1 cellular context compared by ENCODE assay signal in the genomic region with DNA sequence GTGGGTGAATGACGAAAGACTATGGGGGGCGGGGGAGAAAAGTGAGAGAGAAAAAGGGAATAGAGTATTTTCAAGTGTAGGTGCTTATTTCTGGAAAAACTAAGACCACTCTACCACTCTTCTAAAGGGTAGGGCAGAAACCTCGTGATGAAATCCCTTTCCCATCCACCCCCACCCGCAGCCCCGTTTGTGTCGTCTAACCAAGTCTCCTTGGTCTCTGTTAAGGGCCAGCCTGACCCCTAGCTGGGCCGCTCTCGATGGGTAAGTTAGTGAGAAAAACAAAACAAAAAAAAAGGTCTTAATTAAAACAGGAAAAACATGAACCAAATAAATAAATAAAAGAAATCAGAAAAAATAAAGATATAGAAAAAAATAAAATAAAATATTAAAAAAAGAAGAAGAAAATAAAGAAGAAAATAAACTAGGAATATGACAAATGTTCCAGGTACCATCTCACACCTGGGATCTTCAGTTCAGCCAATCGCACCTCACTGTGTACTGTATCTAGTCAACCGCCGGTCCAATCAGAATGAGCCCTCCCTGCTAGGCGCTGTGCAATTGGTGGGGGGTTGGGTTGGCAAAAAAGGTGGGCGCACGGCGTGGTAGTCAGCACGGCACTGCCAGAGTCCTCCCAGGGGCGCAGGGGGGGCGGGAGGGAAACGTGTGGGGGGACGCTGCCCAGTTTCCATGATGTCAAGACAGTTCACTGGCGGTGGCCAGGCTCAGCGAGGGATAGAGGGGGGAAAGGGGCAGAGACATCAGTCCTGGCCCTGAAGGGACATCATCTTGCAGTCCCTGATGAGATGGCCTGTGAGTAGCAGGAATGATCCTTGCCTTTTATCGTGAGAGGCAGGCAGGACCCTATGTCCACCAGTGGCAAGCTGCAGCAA.
TF ChIP-seq lines count a peak whose summit lies in the region.

No MANE protein-coding gene starts in this region.

TF ChIP-seq in HepG2, 621 proteins besides CTCF, POLR2A, EP300 and RAD21 (continued from another document and continues in another):
- no peak for TF ChIP-seq GPN1 (CRISPR knock-in tag; IDR thresholded peaks at IDR 0.05; ENCODE audit: borderline replicate concordance)
- TF ChIP-seq KMT2A (CRISPR knock-in tag; IDR thresholded peaks at IDR 0.05), result no peak
- no peak for TF ChIP-seq IKZF4 (CRISPR knock-in tag; IDR thresholded peaks at IDR 0.05; ENCODE audit: borderline replicate concordance, low read depth, not compliant biosample characterization)
- TF ChIP-seq ZNF646 (CRISPR knock-in tag; IDR thresholded peaks at IDR 0.05), result no peak
- TF ChIP-seq ZNF678 (CRISPR knock-in tag; IDR thresholded peaks at IDR 0.05), result no peak
- TF ChIP-seq ZNF121 (CRISPR knock-in tag; IDR thresholded peaks at IDR 0.05), result no peak
- peak; percentile 44; the same call in 1 of the 2 replicates for TF ChIP-seq ZNF512 (CRISPR knock-in tag; IDR thresholded peaks at IDR 0.05)
- no peak for TF ChIP-seq ZNF337 (CRISPR knock-in tag; IDR thresholded peaks at IDR 0.05; ENCODE audit: borderline replicate concordance, low read depth)
- TF ChIP-seq ZFP1 (CRISPR knock-in tag; IDR thresholded peaks at IDR 0.05), result no peak
- 0 out of 2 replicates have a peak, but pooled peaks have one; percentile 2 for TF ChIP-seq ZNF788 (CRISPR knock-in tag; IDR thresholded peaks at IDR 0.05; ENCODE audit: borderline replicate concordance)
- no peak for TF ChIP-seq SP5 (CRISPR knock-in tag; IDR thresholded peaks at IDR 0.05; ENCODE audit: borderline replicate concordance, low read depth)
- no peak for TF ChIP-seq ZGPAT (CRISPR knock-in tag; IDR thresholded peaks at IDR 0.05)
- no peak for TF ChIP-seq PAX8 (CRISPR knock-in tag; IDR thresholded peaks at IDR 0.05; ENCODE audit: borderline replicate concordance)
- TF ChIP-seq EEA1 (CRISPR knock-in tag; IDR thresholded peaks at IDR 0.05; ENCODE audit: borderline replicate concordance), result 0 out of 2 replicates have a peak, but pooled peaks have one; percentile 39
- TF ChIP-seq NFKBIZ (CRISPR knock-in tag; IDR thresholded peaks at IDR 0.05), result no peak
- TF ChIP-seq ZNF607 (CRISPR knock-in tag; IDR thresholded peaks at IDR 0.05; ENCODE audit: borderline replicate concordance), result no peak
- TF ChIP-seq ERF (CRISPR knock-in tag; IDR thresholded peaks at IDR 0.05), result no peak
- peak; percentile 4 for TF ChIP-seq TEAD3 (CRISPR knock-in tag; optimal IDR thresholded peaks at IDR 0.05; ENCODE audit: borderline replicate concordance)
- TF ChIP-seq RFX5 (IDR thresholded peaks at IDR 0.05; ENCODE audit: low read depth, low read length), result no peak
- TF ChIP-seq, protein P1, sequence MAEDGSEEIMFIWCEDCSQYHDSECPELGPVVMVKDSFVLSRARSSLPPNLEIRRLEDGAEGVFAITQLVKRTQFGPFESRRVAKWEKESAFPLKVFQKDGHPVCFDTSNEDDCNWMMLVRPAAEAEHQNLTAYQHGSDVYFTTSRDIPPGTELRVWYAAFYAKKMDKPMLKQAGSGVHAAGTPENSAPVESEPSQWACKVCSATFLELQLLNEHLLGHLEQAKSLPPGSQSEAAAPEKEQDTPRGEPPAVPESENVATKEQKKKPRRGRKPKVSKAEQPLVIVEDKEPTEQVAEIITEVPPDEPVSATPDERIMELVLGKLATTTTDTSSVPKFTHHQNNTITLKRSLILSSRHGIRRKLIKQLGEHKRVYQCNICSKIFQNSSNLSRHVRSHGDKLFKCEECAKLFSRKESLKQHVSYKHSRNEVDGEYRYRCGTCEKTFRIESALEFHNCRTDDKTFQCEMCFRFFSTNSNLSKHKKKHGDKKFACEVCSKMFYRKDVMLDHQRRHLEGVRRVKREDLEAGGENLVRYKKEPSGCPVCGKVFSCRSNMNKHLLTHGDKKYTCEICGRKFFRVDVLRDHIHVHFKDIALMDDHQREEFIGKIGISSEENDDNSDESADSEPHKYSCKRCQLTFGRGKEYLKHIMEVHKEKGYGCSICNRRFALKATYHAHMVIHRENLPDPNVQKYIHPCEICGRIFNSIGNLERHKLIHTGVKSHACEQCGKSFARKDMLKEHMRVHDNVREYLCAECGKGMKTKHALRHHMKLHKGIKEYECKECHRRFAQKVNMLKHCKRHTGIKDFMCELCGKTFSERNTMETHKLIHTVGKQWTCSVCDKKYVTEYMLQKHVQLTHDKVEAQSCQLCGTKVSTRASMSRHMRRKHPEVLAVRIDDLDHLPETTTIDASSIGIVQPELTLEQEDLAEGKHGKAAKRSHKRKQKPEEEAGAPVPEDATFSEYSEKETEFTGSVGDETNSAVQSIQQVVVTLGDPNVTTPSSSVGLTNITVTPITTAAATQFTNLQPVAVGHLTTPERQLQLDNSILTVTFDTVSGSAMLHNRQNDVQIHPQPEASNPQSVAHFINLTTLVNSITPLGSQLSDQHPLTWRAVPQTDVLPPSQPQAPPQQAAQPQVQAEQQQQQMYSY (CRISPR knock-in tag; IDR thresholded peaks at IDR 0.05), result no peak
- TF ChIP-seq ZNF142 (CRISPR knock-in tag; IDR thresholded peaks at IDR 0.05), result no peak
- TF ChIP-seq, protein P2, sequence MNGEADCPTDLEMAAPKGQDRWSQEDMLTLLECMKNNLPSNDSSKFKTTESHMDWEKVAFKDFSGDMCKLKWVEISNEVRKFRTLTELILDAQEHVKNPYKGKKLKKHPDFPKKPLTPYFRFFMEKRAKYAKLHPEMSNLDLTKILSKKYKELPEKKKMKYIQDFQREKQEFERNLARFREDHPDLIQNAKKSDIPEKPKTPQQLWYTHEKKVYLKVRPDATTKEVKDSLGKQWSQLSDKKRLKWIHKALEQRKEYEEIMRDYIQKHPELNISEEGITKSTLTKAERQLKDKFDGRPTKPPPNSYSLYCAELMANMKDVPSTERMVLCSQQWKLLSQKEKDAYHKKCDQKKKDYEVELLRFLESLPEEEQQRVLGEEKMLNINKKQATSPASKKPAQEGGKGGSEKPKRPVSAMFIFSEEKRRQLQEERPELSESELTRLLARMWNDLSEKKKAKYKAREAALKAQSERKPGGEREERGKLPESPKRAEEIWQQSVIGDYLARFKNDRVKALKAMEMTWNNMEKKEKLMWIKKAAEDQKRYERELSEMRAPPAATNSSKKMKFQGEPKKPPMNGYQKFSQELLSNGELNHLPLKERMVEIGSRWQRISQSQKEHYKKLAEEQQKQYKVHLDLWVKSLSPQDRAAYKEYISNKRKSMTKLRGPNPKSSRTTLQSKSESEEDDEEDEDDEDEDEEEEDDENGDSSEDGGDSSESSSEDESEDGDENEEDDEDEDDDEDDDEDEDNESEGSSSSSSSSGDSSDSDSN (CRISPR knock-in tag; IDR thresholded peaks at IDR 0.05), result no peak
- TF ChIP-seq ZBTB38 (CRISPR knock-in tag; IDR thresholded peaks at IDR 0.05), result no peak
- no peak for TF ChIP-seq FIP1L1 (IDR thresholded peaks at IDR 0.05; ENCODE audit: borderline replicate concordance, insufficient read depth, low read depth, low read length)
- TF ChIP-seq MXI1 (IDR thresholded peaks at IDR 0.05; ENCODE audit: borderline replicate concordance, low read depth, low read length), result no peak
- no peak for TF ChIP-seq DR1 (CRISPR knock-in tag; IDR thresholded peaks at IDR 0.05)
- 0 out of 2 replicates have a peak, but pooled peaks have one; percentile 19 for TF ChIP-seq TFDP1 (CRISPR knock-in tag; IDR thresholded peaks at IDR 0.05; ENCODE audit: borderline replicate concordance)
